In genomic region chr7:70071786-70072185, GRCh38 we compare ENCODE assay signal across 21 cellular contexts.
DNase-seq lines count a peak whose midpoint lies in the region; ATAC-seq, FAIRE-seq and TF ChIP-seq lines count a peak whose summit lies in the region.
"Had no signal": no experiment of that assay in that cellular context is flagged by ENCODE, and none has a peak within 500 bp of the region (broad histone marks: within the 10 kb centered on the region; RNA-seq: fewer than 3 reads in every experiment).

No MANE protein-coding gene starts in this region.

- no peak for FAIRE-seq in HepG2 (lab: Jason Lieb, UNC)
- FAIRE-seq: GM18507 had no signal

- WGBS in right lobe of liver (ENCODE audit: insufficient coverage, low coverage, low lambda C conversion rate, missing lambda C conversion rate) = 23% methylated on average over 7 of the region's 7 CpGs
- WGBS in HepG2 (ENCODE audit: low lambda C conversion rate) = 44% methylated on average over 6 of the region's 7 CpGs
- WGBS in endodermal cell (ENCODE audit: insufficient coverage in 1 of 2, insufficient read length in 1 of 2), 2 experiments = 85 to 88% methylated on average over 5 to 6 of the region's 7 CpGs

- no peak for TF ChIP-seq RAD21 in HepG2 (CRISPR knock-in tag; IDR thresholded peaks at IDR 0.05)
- no peak for TF ChIP-seq RAD21 in neural cell (conservative IDR thresholded peaks at IDR 0.05)

- H3K9ac ChIP-seq in HepG2 (ENCODE audit: insufficient read depth, low read depth, low read length) = no peak overlapping the region
- no peak overlapping the region for H3K9ac ChIP-seq in endodermal cell (ENCODE audit: extremely low read depth, low read length, poor library complexity, severe bottlenecking)
- no peak overlapping the region for H3K9ac ChIP-seq in neural cell (ENCODE audit: low read length)
- H3K9ac ChIP-seq: SK-N-SH had no signal

- H3F3A ChIP-seq in neural cell (ENCODE audit: insufficient read depth, low read length, poor library complexity, severe bottlenecking) = no peaks in the 10 kb centered on the region

- in situ Hi-C loops in HepG2 (cut with HindIII; ENCODE audit: extremely low pct_ligation_motif_present, low pct_unique_long_range_greater_than_20kb) = no loop called here

- H3K4me2 ChIP-seq in HepG2 (ENCODE audit: low read depth, low read length) (no peak overlapping the region), neural cell (ENCODE audit: low read length) (no peak overlapping the region)
- H3K4me2 ChIP-seq: SK-N-SH had no signal

- TF ChIP-seq EP300 in HepG2 (IDR thresholded peaks at IDR 0.05; ENCODE audit: low read depth in 2 of 2, low read length in 2 of 2) = no peak
- TF ChIP-seq EP300 in HepG2 (CRISPR knock-in tag; IDR thresholded peaks at IDR 0.05; ENCODE audit: borderline replicate concordance) = no peak
- no peak for TF ChIP-seq EP300 in neural cell (conservative IDR thresholded peaks at IDR 0.05; ENCODE audit: poor library complexity, severe bottlenecking)

- CTCF ChIA-PET in HepG2 (lab: Yijun Ruan, JAX; ENCODE audit: low intra/inter-chr PET ratio, low total read pairs) = no interaction called here

- ATAC-seq in right lobe of liver = peak; percentile 83 to 93 (median 90)
- ATAC-seq in HepG2 = no peak

- TF ChIP-seq CTCF in right lobe of liver (IDR thresholded peaks at IDR 0.05) = no peak
- TF ChIP-seq CTCF in HepG2 (CRISPR knock-in tag; IDR thresholded peaks at IDR 0.05) = no peak
- TF ChIP-seq CTCF in endodermal cell (conservative IDR thresholded peaks at IDR 0.05) = no peak
- TF ChIP-seq CTCF in neural cell (IDR thresholded peaks at IDR 0.05; ENCODE audit: poor library complexity, severe bottlenecking) = no peak
- no peak for TF ChIP-seq CTCF in breast epithelium (IDR thresholded peaks at IDR 0.05)

- peak overlapping the region; percentile 68 for H3K27ac Mint-ChIP-seq in endodermal cell
- H3K27ac Mint-ChIP-seq: activated naive CD8-positive, alpha-beta T cell treated with anti-CD3 and anti-CD28 coated beads, Interleukin-2, amount 10 ng/mL, durations not matched to agents 7 days and 5 days; CD8-positive, alpha-beta memory T cell had no signal

- intact Hi-C loops in right lobe of liver (cut with DNase I) (no loop called here), HepG2 (cut with micrococcal nuclease; ENCODE audit: unreplicated experiment) (no loop called here), breast epithelium (cut with DNase I; ENCODE audit: low total_unique reads) (no loop called here)

- H3K9me3 Mint-ChIP-seq in endodermal cell = no peaks in the 10 kb centered on the region
- H3K9me3 Mint-ChIP-seq: activated naive CD8-positive, alpha-beta T cell treated with anti-CD3 and anti-CD28 coated beads, Interleukin-2, amount 10 ng/mL, durations not matched to agents 7 days and 5 days; CD8-positive, alpha-beta memory T cell had no signal

- H3K4me1 Mint-ChIP-seq in endodermal cell = peaks cover 10% of the 10 kb centered on the region
- H3K4me1 Mint-ChIP-seq: activated naive CD8-positive, alpha-beta T cell treated with anti-CD3 and anti-CD28 coated beads, Interleukin-2, amount 10 ng/mL, durations not matched to agents 7 days and 5 days; CD8-positive, alpha-beta memory T cell had no signal

- peaks cover 0 to 12% (median 7%) of the 10 kb centered on the region in 4 donors for H3K4me1 ChIP-seq in right lobe of liver
- H3K4me1 ChIP-seq in HepG2 (ENCODE audit: insufficient read depth, low read length) = no peaks in the 10 kb centered on the region
- peaks cover 3% of the 10 kb centered on the region for H3K4me1 ChIP-seq in endodermal cell (ENCODE audit: control insufficient read depth, insufficient read depth, low read length)
- H3K4me1 ChIP-seq in breast epithelium = peaks cover 0 to 9% of the 10 kb centered on the region in 2 donors

- H3K9me2 ChIP-seq in neural cell (ENCODE audit: insufficient read depth, low read length) = no peaks in the 10 kb centered on the region
- H3K9me2 ChIP-seq: SK-N-SH had no signal

- H3K27ac ChIP-seq in right lobe of liver (peak overlapping the region in 1 of 3 donors; percentile 3), HepG2 (ENCODE audit: extremely low read length, insufficient read depth, low read length) (no peak overlapping the region), endodermal cell (ENCODE audit: low read depth, low read length) (peak overlapping the region; percentile 84), neural cell (ENCODE audit: low read length) (peak overlapping the region; percentile 23), breast epithelium (no peak overlapping the region)
- H3K27ac ChIP-seq: epithelial cell of prostate had no signal

- no peaks in the 10 kb centered on the region for H3K27me3 Mint-ChIP-seq in endodermal cell (ENCODE audit: insufficient read depth)
- H3K27me3 Mint-ChIP-seq: activated naive CD8-positive, alpha-beta T cell treated with anti-CD3 and anti-CD28 coated beads, Interleukin-2, amount 10 ng/mL, durations not matched to agents 7 days and 5 days; CD8-positive, alpha-beta memory T cell had no signal

- no peaks in the 10 kb centered on the region for H4K20me1 ChIP-seq in HepG2 (ENCODE audit: insufficient read depth, low read length)
- no peaks in the 10 kb centered on the region for H4K20me1 ChIP-seq in neural cell (ENCODE audit: insufficient read depth)

- no peaks in the 10 kb centered on the region for H3K36me3 Mint-ChIP-seq in endodermal cell (ENCODE audit: low read depth)
- H3K36me3 Mint-ChIP-seq: activated naive CD8-positive, alpha-beta T cell treated with anti-CD3 and anti-CD28 coated beads, Interleukin-2, amount 10 ng/mL, durations not matched to agents 7 days and 5 days; CD8-positive, alpha-beta memory T cell had no signal

- TF ChIP-seq POLR2A in right lobe of liver (IDR thresholded peaks at IDR 0.05) (no peak), HepG2 (IDR thresholded peaks at IDR 0.05; ENCODE audit: insufficient read depth in 1 of 2, low read depth in 2 of 2, low read length in 2 of 2) (no peak), breast epithelium (IDR thresholded peaks at IDR 0.05) (no peak)

- H3K27me3 ChIP-seq in right lobe of liver (no peaks in the 10 kb centered on the region), HepG2 (ENCODE audit: control insufficient read depth in 1 of 2, insufficient read depth in 2 of 2, low read length in 2 of 2) (no peaks in the 10 kb centered on the region), endodermal cell (ENCODE audit: control insufficient read depth, insufficient read depth, low read length, poor library complexity, severe bottlenecking) (no peaks in the 10 kb centered on the region), neural cell (ENCODE audit: insufficient read depth, low read depth, low read length) (no peaks in the 10 kb centered on the region), breast epithelium (no peaks in the 10 kb centered on the region)

- peak; percentile 63 to 76 (median 75) for DNase-seq in right lobe of liver
- no peak for DNase-seq in HepG2 (ENCODE audit: low spot score)
- DNase-seq in endodermal cell = no peak
- DNase-seq in breast epithelium (ENCODE audit: low spot score in 2 of 2) = no peak
- no peak for DNase-seq in amniotic stem cell (lab: John Stamatoyannopoulos, UW)
- DNase-seq in activated naive CD4-positive, alpha-beta T cell (lab: John Stamatoyannopoulos, UW) = no peak
- DNase-seq in stimulated activated CD4-positive, alpha-beta T cell treated with anti-CD3 and anti-CD28 coated beads, Interleukin-4, amount 100 ng/mL, for 1 hour = no peak
- DNase-seq: activated CD4-positive, CD25-positive, alpha-beta regulatory T cell treated with anti-CD3 and anti-CD28 coated beads, Interleukin-2, amount 50 U/mL, for 72 hours; activated CD8-positive, alpha-beta memory T cell treated with anti-CD3 and anti-CD28 coated beads for 24 hours; activated naive CD8-positive, alpha-beta T cell treated with anti-CD3 and anti-CD28 coated beads, Interleukin-2, amount 10 ng/mL, durations not matched to agents 7 days and 5 days; CD8-positive, alpha-beta memory T cell; dermis blood vessel endothelial cell; GOT3; NCI-H1930; SK-N-SH; stimulated activated naive CD4-positive, alpha-beta T cell treated with Interleukin-2 at 50 U/mL for 16 hours; T1000; trophoblast cell had no signal

- H2AFZ ChIP-seq in HepG2 (ENCODE audit: low read length) (no peak overlapping the region), neural cell (ENCODE audit: low read depth, low read length) (no peak overlapping the region)

- H3K4me3 ChIP-seq in right lobe of liver = no peak overlapping the region
- H3K4me3 ChIP-seq in HepG2 (replicated peaks in 1 of 3; ENCODE audit: insufficient read depth in 1 of 3, low read depth in 2 of 3, low read length in 3 of 3) = no peak overlapping the region
- H3K4me3 ChIP-seq in endodermal cell (ENCODE audit: low read length) = no peak overlapping the region
- no peak overlapping the region for H3K4me3 ChIP-seq in neural cell (ENCODE audit: low read length)
- H3K4me3 ChIP-seq in breast epithelium = no peak overlapping the region

- H3K36me3 ChIP-seq in right lobe of liver (no peaks in the 10 kb centered on the region), HepG2 (replicated peaks in 1 of 2; ENCODE audit: control insufficient read depth in 1 of 2, insufficient read depth in 2 of 2, low read length in 2 of 2) (no peaks in the 10 kb centered on the region), endodermal cell (ENCODE audit: control insufficient read depth, insufficient read depth, low read length) (no peaks in the 10 kb centered on the region), neural cell (ENCODE audit: insufficient read depth, low read length) (no peaks in the 10 kb centered on the region), breast epithelium (no peaks in the 10 kb centered on the region)

- no peak overlapping the region for H3K4me3 Mint-ChIP-seq in endodermal cell
- H3K4me3 Mint-ChIP-seq: activated naive CD8-positive, alpha-beta T cell treated with anti-CD3 and anti-CD28 coated beads, Interleukin-2, amount 10 ng/mL, durations not matched to agents 7 days and 5 days had no signal

- POLR2A ChIA-PET in HepG2 (lab: Yijun Ruan, JAX) = no interaction called here

- H3K9me3 ChIP-seq in right lobe of liver (no peaks in the 10 kb centered on the region), HepG2 (ENCODE audit: low read length) (no peaks in the 10 kb centered on the region), endodermal cell (ENCODE audit: control insufficient read depth, low read length) (no peaks in the 10 kb centered on the region), neural cell (ENCODE audit: low read length) (no peaks in the 10 kb centered on the region), breast epithelium (no peaks in the 10 kb centered on the region)
- H3K9me3 ChIP-seq: SK-N-SH had no signal

- no TSS peak for BruUV-seq in HepG2 (replicated peaks; lab: Mats Ljungman, UMichigan)

- H3K79me2 ChIP-seq in HepG2 (ENCODE audit: insufficient read depth, low read length) = no peaks in the 10 kb centered on the region
- peaks cover 13% of the 10 kb centered on the region for H3K79me2 ChIP-seq in neural cell (replicated peaks; ENCODE audit: insufficient read depth, low read length)

TF ChIP-seq in HepG2, 621 proteins besides CTCF, POLR2A, EP300 and RAD21 (continues in another document):
- TF ChIP-seq HOXA3 (CRISPR knock-in tag; IDR thresholded peaks at IDR 0.05) (no peak), MED13 (CRISPR knock-in tag; IDR thresholded peaks at IDR 0.05) (no peak), SCMH1 (CRISPR knock-in tag; IDR thresholded peaks at IDR 0.05; ENCODE audit: borderline replicate concordance) (no peak)

TF ChIP-seq in neural cell, 6 proteins besides CTCF, POLR2A, EP300 and RAD21 (continues in another document):
- TF ChIP-seq SMC3 (conservative IDR thresholded peaks at IDR 0.05; ENCODE audit: poor library complexity) (no peak), MXI1 (conservative IDR thresholded peaks at IDR 0.05; ENCODE audit: poor library complexity, severe bottlenecking) (no peak)

Comparison
In these comparisons a context has a peak if more than half of its experiments do, and no peak if none do; other contexts are left out.
1. DNase-seq: peak in right lobe of liver (3 of 3); none in HepG2 (single experiment), endodermal cell (single experiment), breast epithelium (0 of 2), amniotic stem cell (single experiment), activated naive CD4-positive, alpha-beta T cell (0 of 4) and stimulated activated CD4-positive, alpha-beta T cell treated with anti-CD3 and anti-CD28 coated beads, Interleukin-4, amount 100 ng/mL, for 1 hour (single experiment).
2. H3K27ac ChIP-seq: peak in endodermal cell (single experiment) and neural cell (single experiment); none in HepG2 (single experiment) and breast epithelium (0 of 2).